In genomic region chr16:13607289-13607688, GRCh38 we compare ENCODE assay signal across 23 cellular contexts.
"Had no signal": no experiment of that assay in that cellular context is flagged by ENCODE, and none has a peak within 500 bp of the region (broad histone marks: within the 10 kb centered on the region; RNA-seq: fewer than 3 reads in every experiment).

No MANE protein-coding gene starts in this region.

- H3K9me3 ChIP-seq: colonic mucosa, esophagus squamous epithelium, gastrocnemius medialis, lower lobe of right lung had no signal

- H3K36me3 ChIP-seq: colonic mucosa, esophagus squamous epithelium, gastrocnemius medialis, heart right ventricle, left lung, lower lobe of right lung had no signal

- H3K27me3 ChIP-seq: colonic mucosa, esophagus squamous epithelium, gastrocnemius medialis, left lung had no signal

- H3K4me3 ChIP-seq: colonic mucosa, esophagus squamous epithelium, gastrocnemius medialis, heart right ventricle, left lung, lower lobe of right lung, mucosa of descending colon had no signal

- DNase-seq: colonic mucosa; cortex of kidney; effector CD8-positive, alpha-beta T cell; effector memory CD8-positive, alpha-beta T cell; endodermal cell; erythroblast; esophagus squamous epithelium; foreskin fibroblast; foreskin melanocyte; gastrocnemius medialis; glutamatergic neuron; head of caudate nucleus; heart right ventricle; hippocampal formation; left cardiac atrium; left lung; left ventricle myocardium superior; lower lobe of right lung; mesenchymal stem cell; mucosa of descending colon; naive B cell had no signal

- H3K4me1 ChIP-seq: colonic mucosa, esophagus squamous epithelium, gastrocnemius medialis, heart right ventricle, left lung, lower lobe of right lung had no signal

- ATAC-seq: effector memory CD8-positive, alpha-beta T cell; esophagus mucosa; gastrocnemius medialis; heart right ventricle; left cardiac atrium; left lung; left ventricle myocardium superior; lower lobe of right lung; mucosa of descending colon had no signal

- H3K27ac ChIP-seq: colonic mucosa, epithelial cell of prostate, esophagus squamous epithelium, gastrocnemius medialis, heart right ventricle, left lung, lower lobe of right lung had no signal
